ENCODE assay signal across 12 cellular contexts in genomic region chr7:110573862-110574528, GRCh38.
A peak's percentile ranks its signal among the peaks of the same experiment; 100 is the strongest.
DNase-seq lines count a peak whose midpoint lies in the region; ATAC-seq, FAIRE-seq and TF ChIP-seq lines count a peak whose summit lies in the region.
"Had no signal": no experiment of that assay in that cellular context is flagged by ENCODE, and none has a peak within 500 bp of the region (broad histone marks: within the 10 kb centered on the region; RNA-seq: fewer than 3 reads in every experiment).

No MANE protein-coding gene starts in this region.

- no peak overlapping the region for H3K9ac ChIP-seq in HepG2 (ENCODE audit: insufficient read depth, low read depth, low read length)

- in situ Hi-C loops in HepG2 (cut with HindIII; ENCODE audit: extremely low pct_ligation_motif_present, low pct_unique_long_range_greater_than_20kb) = no loop called here

- CTCF ChIA-PET in HepG2 (lab: Yijun Ruan, JAX; ENCODE audit: low intra/inter-chr PET ratio, low total read pairs) = no interaction called here
- CTCF ChIA-PET in CD8-positive, alpha-beta memory T cell (lab: Charles Lee) = no interaction called here

- TF ChIP-seq CTCF in HepG2 (CRISPR knock-in tag; IDR thresholded peaks at IDR 0.05) (no peak), right lobe of liver (IDR thresholded peaks at IDR 0.05) (no peak), fibroblast of villous mesenchyme (IDR thresholded peaks at IDR 0.05; ENCODE audit: insufficient read depth, low read depth, low read length) (no peak)

- H3K4me1 ChIP-seq in HepG2 (ENCODE audit: insufficient read depth, low read length) (no peaks in the 10 kb centered on the region; the same call in 1 of the 2 replicates), right lobe of liver (no peaks in the 10 kb centered on the region)
- no peaks in the 10 kb centered on the region for H3K4me1 ChIP-seq in CD8-positive, alpha-beta memory T cell (ENCODE audit: insufficient read depth, low read length)
- H3K4me1 ChIP-seq: lower lobe of right lung had no signal

- H3K79me2 ChIP-seq in HepG2 (ENCODE audit: insufficient read depth, low read length) = no peaks in the 10 kb centered on the region

- H2AFZ ChIP-seq in HepG2 (ENCODE audit: low read length) = no peak overlapping the region

- H3K36me3 ChIP-seq in HepG2 (replicated peaks in 1 of 2; ENCODE audit: control insufficient read depth in 1 of 2, insufficient read depth in 2 of 2, low read length in 2 of 2) (no peaks in the 10 kb centered on the region), right lobe of liver (no peaks in the 10 kb centered on the region)
- H3K36me3 ChIP-seq in CD8-positive, alpha-beta memory T cell (ENCODE audit: insufficient read depth, low read length) = no peaks in the 10 kb centered on the region
- H3K36me3 ChIP-seq: lower lobe of right lung, WERI-Rb-1 had no signal

- BruUV-seq in HepG2 (replicated peaks; lab: Mats Ljungman, UMichigan) = no TSS peak

- ATAC-seq in HepG2 (no peak), right lobe of liver (no peak), SK-N-SH treated with all-trans-retinoic acid at 6 μM for 48 hours (peak; percentile 69), GM18498 (IDR thresholded peaks at IDR 0.05; ENCODE audit: unreplicated experiment) (no peak)
- ATAC-seq: lower lobe of right lung had no signal

- H3K9me3 ChIP-seq in HepG2 (ENCODE audit: low read length) (no peaks in the 10 kb centered on the region), right lobe of liver (no peaks in the 10 kb centered on the region)
- H3K9me3 ChIP-seq in CD8-positive, alpha-beta memory T cell (ENCODE audit: low read length) = no peaks in the 10 kb centered on the region
- H3K9me3 ChIP-seq: lower lobe of right lung had no signal

- no peaks in the 10 kb centered on the region for H3K27me3 Mint-ChIP-seq in CD8-positive, alpha-beta memory T cell

- 8% methylated on average over 6 of the region's 6 CpGs for WGBS in HepG2 (ENCODE audit: low lambda C conversion rate)
- WGBS in right lobe of liver (ENCODE audit: insufficient coverage, low coverage, low lambda C conversion rate, missing lambda C conversion rate) = 61% methylated on average over 6 of the region's 6 CpGs

- TF ChIP-seq POLR2A in HepG2 (IDR thresholded peaks at IDR 0.05; ENCODE audit: insufficient read depth in 1 of 2, low read depth in 2 of 2, low read length in 2 of 2) (no peak), right lobe of liver (IDR thresholded peaks at IDR 0.05) (no peak)

- H3K4me3 ChIP-seq in HepG2 (replicated peaks in 1 of 3; ENCODE audit: insufficient read depth in 1 of 3, low read depth in 2 of 3, low read length in 3 of 3) (no peak overlapping the region), right lobe of liver (no peak overlapping the region), fibroblast of villous mesenchyme (ENCODE audit: low read depth, low read length) (no peak overlapping the region)
- no peak overlapping the region for H3K4me3 ChIP-seq in CD8-positive, alpha-beta memory T cell (ENCODE audit: low read length)
- H3K4me3 ChIP-seq: lower lobe of right lung had no signal

- H3K4me2 ChIP-seq in HepG2 (ENCODE audit: low read depth, low read length) = no peak overlapping the region

- DNase-seq in HepG2 (ENCODE audit: low spot score) (peak; percentile 10), right lobe of liver (no peak), fibroblast of villous mesenchyme (ENCODE audit: low read depth) (peak; percentile 74), cerebellum (ENCODE audit: low spot score) (no peak)
- DNase-seq in activated CD4-positive, alpha-beta T cell treated with anti-CD3 and anti-CD28 coated beads, Interleukin-2, amount 50 U/mL, for 4 hours = no peak
- DNase-seq in CD8-positive, alpha-beta memory T cell = no peak
- DNase-seq: activated T-cell treated with anti-CD3 and anti-CD28 coated beads, Interleukin-2, amount 50 U/mL, for 48 hours; GF-D8; lower lobe of right lung; WERI-Rb-1 had no signal

- H3K4me1 Mint-ChIP-seq in CD8-positive, alpha-beta memory T cell = no peaks in the 10 kb centered on the region

- H3K9me3 Mint-ChIP-seq in CD8-positive, alpha-beta memory T cell = no peaks in the 10 kb centered on the region

- no peaks in the 10 kb centered on the region for H4K20me1 ChIP-seq in HepG2 (ENCODE audit: insufficient read depth, low read length)

- H3K27me3 ChIP-seq in HepG2 (ENCODE audit: control insufficient read depth in 1 of 2, insufficient read depth in 2 of 2, low read length in 2 of 2) (no peaks in the 10 kb centered on the region), right lobe of liver (no peaks in the 10 kb centered on the region)
- no peaks in the 10 kb centered on the region for H3K27me3 ChIP-seq in CD8-positive, alpha-beta memory T cell (ENCODE audit: insufficient read depth, low read length, poor library complexity, severe bottlenecking)

- no peak overlapping the region for H3K4me3 Mint-ChIP-seq in CD8-positive, alpha-beta memory T cell

- intact Hi-C loops in HepG2 (cut with micrococcal nuclease; ENCODE audit: unreplicated experiment) (no loop called here), right lobe of liver (cut with DNase I) (no loop called here)

- TF ChIP-seq EP300 in HepG2 (IDR thresholded peaks at IDR 0.05; ENCODE audit: low read depth in 2 of 2, low read length in 2 of 2) (no peak), HepG2 (CRISPR knock-in tag; IDR thresholded peaks at IDR 0.05; ENCODE audit: borderline replicate concordance) (no peak)

- POLR2A ChIA-PET in HepG2 (lab: Yijun Ruan, JAX) = no interaction called here
- POLR2A ChIA-PET in CD8-positive, alpha-beta memory T cell (lab: Charles Lee) = no interaction called here

- no peak for TF ChIP-seq RAD21 in HepG2 (CRISPR knock-in tag; IDR thresholded peaks at IDR 0.05)

- H3K27ac ChIP-seq in HepG2 (ENCODE audit: extremely low read length, insufficient read depth, low read length) (no peak overlapping the region), right lobe of liver (no peak overlapping the region)
- H3K27ac ChIP-seq in CD8-positive, alpha-beta memory T cell (ENCODE audit: low read depth, low read length) = no peak overlapping the region
- H3K27ac ChIP-seq: lower lobe of right lung, WERI-Rb-1 had no signal

- H3K27ac Mint-ChIP-seq in CD8-positive, alpha-beta memory T cell = peak overlapping the region in 1 of 8 donors; percentile 11

- H3K36me3 Mint-ChIP-seq in CD8-positive, alpha-beta memory T cell = no peaks in the 10 kb centered on the region

- FAIRE-seq in HepG2 (lab: Jason Lieb, UNC) = no peak

TF ChIP-seq in HepG2, 621 proteins besides CTCF, POLR2A, EP300 and RAD21:
- TF ChIP-seq NFE2 (CRISPR knock-in tag; IDR thresholded peaks at IDR 0.05) (peak; percentile 49; the same call in 1 of the 2 replicates), ZNF747 (CRISPR knock-in tag; IDR thresholded peaks at IDR 0.05; ENCODE audit: borderline replicate concordance) (no peak), MAFF (IDR thresholded peaks at IDR 0.05; ENCODE audit: low read depth, low read length) (0 out of 2 replicates have a peak, but pooled peaks have one; percentile 8), NFE2L2 (IDR thresholded peaks at IDR 0.05; ENCODE audit: low read length) (0 out of 2 replicates have a peak, but pooled peaks have one; percentile 44), FOSL2 (CRISPR knock-in tag; IDR thresholded peaks at IDR 0.05) (peak; percentile 68)

TF ChIP-seq in SK-N-SH treated with all-trans-retinoic acid at 6 μM for 48 hours, 23 proteins besides CTCF, POLR2A, EP300 and RAD21:
- TF ChIP-seq CSDC2 (CRISPR knock-in tag; IDR thresholded peaks at IDR 0.05) (peak; percentile 27; the same call in 1 of the 2 replicates), ZFP3 (CRISPR knock-in tag; IDR thresholded peaks at IDR 0.05) (peak; percentile 69; the same call in 1 of the 2 replicates), ZFP30 (CRISPR knock-in tag; IDR thresholded peaks at IDR 0.05) (no peak), CREB5 (CRISPR knock-in tag; IDR thresholded peaks at IDR 0.05; ENCODE audit: low read depth) (peak; percentile 65; the same call in 1 of the 2 replicates), ISL1 (CRISPR knock-in tag; IDR thresholded peaks at IDR 0.05) (0 out of 2 replicates have a peak, but pooled peaks have one; percentile 35)

Comparison
In these comparisons a context has a peak if more than half of its experiments do, and no peak if none do; other contexts are left out.
1. DNase-seq: peak in HepG2 (single experiment) and fibroblast of villous mesenchyme (single experiment); none in right lobe of liver (0 of 3), cerebellum (single experiment), activated CD4-positive, alpha-beta T cell treated with anti-CD3 and anti-CD28 coated beads, Interleukin-2, amount 50 U/mL, for 4 hours (0 of 2) and CD8-positive, alpha-beta memory T cell (0 of 5).